1 cellular context compared by ENCODE assay signal in the genomic region with DNA sequence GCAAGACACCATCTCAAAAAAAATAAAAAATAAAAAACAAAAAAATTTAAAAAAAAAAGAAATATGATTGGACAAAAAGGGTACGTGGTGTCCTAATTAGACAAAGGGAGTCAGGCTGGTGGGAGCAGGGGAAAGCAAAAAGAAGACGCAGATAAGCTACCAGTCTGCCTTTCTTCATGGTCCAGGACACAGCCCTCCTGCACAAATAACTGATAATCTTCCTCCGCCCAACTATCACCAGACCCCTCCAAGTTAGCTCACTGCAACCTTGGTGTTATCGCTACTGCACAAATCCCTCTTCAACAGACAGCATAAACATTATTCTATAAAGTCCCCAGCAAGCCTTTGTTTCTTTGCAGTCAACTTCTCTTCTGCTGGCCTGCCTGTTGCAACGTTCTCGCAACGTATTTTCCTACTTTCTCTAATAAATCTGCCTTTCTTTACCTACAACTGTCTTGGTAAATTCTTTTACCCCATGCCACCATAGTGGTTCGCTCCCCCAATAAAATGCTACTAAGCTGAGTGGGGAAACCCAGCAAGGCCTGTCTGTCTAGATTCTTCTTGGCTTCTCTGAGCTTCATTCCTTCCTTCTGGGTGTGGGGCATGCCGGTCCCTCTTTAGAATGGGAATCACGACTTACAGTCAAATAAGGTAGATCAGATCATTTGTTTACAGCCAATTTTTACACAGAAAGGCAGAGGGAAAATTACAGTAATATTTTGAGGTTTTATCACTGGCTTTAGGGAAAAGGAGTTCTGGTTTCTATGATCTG.
TF ChIP-seq lines count a peak whose summit lies in the region.

No MANE protein-coding gene starts in this region.

TF ChIP-seq in HEK293, 187 proteins besides CTCF, POLR2A, EP300 and RAD21:
- TF ChIP-seq, protein P1, sequence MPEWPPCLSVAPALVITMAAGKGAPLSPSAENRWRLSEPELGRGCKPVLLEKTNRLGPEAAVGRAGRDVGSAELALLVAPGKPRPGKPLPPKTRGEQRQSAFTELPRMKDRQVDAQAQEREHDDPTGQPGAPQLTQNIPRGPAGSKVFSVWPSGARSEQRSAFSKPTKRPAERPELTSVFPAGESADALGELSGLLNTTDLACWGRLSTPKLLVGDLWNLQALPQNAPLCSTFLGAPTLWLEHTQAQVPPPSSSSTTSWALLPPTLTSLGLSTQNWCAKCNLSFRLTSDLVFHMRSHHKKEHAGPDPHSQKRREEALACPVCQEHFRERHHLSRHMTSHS (tag by site-specific recombination; IDR thresholded peaks at IDR 0.05) = no peak
- TF ChIP-seq, protein P2, sequence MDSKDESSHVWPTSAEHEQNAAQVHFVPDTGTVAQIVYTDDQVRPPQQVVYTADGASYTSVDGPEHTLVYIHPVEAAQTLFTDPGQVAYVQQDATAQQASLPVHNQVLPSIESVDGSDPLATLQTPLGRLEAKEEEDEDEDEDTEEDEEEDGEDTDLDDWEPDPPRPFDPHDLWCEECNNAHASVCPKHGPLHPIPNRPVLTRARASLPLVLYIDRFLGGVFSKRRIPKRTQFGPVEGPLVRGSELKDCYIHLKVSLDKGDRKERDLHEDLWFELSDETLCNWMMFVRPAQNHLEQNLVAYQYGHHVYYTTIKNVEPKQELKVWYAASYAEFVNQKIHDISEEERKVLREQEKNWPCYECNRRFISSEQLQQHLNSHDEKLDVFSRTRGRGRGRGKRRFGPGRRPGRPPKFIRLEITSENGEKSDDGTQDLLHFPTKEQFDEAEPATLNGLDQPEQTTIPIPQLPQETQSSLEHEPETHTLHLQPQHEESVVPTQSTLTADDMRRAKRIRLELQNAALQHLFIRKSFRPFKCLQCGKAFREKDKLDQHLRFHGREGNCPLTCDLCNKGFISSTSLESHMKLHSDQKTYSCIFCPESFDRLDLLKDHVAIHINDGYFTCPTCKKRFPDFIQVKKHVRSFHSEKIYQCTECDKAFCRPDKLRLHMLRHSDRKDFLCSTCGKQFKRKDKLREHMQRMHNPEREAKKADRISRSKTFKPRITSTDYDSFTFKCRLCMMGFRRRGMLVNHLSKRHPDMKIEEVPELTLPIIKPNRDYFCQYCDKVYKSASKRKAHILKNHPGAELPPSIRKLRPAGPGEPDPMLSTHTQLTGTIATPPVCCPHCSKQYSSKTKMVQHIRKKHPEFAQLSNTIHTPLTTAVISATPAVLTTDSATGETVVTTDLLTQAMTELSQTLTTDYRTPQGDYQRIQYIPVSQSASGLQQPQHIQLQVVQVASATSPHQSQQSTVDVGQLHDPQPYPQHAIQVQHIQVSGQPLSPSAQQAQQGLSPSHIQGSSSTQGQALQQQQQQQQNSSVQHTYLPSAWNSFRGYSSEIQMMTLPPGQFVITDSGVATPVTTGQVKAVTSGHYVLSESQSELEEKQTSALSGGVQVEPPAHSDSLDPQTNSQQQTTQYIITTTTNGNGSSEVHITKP (tag by site-specific recombination; IDR thresholded peaks at IDR 0.05) = 0 out of 2 replicates have a peak, but pooled peaks have one; percentile 40
- TF ChIP-seq ZNF140 (tag by site-specific recombination; IDR thresholded peaks at IDR 0.05) (no peak), ZBTB8A (tag by site-specific recombination; IDR thresholded peaks at IDR 0.05) (no peak)
TF ChIP-seq in HEK293: peak in this region for 1.
